In the genomic region with DNA sequence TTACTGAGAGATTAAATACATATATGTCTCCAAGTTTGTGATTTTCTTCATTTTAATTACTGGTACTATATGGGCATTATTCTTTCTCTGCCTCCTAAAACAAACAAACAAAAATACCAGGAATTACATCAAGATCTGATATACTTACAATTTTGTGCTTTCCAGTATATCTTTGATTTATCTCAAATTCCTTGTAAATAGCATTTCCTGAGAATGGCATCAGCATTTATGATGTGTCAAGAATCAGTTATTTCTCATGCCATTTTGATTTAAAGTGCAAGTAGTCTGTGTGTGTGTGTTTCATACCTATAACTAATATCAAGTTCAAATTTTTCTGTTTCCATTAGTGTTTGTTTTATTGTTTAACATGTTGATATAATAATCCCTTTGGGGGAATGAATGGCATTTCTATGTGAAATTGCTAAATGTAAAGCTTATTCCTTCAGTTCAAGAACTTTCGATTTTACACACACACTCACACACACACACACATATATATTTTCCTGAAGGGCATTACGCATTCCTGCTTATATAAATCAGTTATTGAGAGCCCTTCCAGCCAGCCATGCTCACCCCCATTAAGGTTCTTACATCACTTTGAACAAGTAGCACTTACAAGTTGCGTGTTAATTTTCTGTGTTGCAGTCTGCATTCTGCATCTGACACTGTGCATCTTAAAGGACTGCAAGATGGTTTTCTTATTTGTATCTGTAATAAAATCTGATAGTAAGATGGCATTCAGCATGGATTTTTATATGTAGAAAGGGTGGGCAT, we compare ENCODE assay signal across 1 cellular context.
TF ChIP-seq lines count a peak whose summit lies in the region.

No MANE protein-coding gene starts in this region.

TF ChIP-seq in GM23338, 12 proteins besides CTCF, POLR2A, EP300 and RAD21:
- TF ChIP-seq JUNB (IDR thresholded peaks at IDR 0.05; ENCODE audit: unreplicated experiment): no peak
- TF ChIP-seq, protein P1, sequence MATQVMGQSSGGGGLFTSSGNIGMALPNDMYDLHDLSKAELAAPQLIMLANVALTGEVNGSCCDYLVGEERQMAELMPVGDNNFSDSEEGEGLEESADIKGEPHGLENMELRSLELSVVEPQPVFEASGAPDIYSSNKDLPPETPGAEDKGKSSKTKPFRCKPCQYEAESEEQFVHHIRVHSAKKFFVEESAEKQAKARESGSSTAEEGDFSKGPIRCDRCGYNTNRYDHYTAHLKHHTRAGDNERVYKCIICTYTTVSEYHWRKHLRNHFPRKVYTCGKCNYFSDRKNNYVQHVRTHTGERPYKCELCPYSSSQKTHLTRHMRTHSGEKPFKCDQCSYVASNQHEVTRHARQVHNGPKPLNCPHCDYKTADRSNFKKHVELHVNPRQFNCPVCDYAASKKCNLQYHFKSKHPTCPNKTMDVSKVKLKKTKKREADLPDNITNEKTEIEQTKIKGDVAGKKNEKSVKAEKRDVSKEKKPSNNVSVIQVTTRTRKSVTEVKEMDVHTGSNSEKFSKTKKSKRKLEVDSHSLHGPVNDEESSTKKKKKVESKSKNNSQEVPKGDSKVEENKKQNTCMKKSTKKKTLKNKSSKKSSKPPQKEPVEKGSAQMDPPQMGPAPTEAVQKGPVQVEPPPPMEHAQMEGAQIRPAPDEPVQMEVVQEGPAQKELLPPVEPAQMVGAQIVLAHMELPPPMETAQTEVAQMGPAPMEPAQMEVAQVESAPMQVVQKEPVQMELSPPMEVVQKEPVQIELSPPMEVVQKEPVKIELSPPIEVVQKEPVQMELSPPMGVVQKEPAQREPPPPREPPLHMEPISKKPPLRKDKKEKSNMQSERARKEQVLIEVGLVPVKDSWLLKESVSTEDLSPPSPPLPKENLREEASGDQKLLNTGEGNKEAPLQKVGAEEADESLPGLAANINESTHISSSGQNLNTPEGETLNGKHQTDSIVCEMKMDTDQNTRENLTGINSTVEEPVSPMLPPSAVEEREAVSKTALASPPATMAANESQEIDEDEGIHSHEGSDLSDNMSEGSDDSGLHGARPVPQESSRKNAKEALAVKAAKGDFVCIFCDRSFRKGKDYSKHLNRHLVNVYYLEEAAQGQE (IDR thresholded peaks at IDR 0.05; ENCODE audit: unreplicated experiment): no peak
- no peak for TF ChIP-seq EZH2phosphoT487 (IDR thresholded peaks at IDR 0.05; ENCODE audit: unreplicated experiment)
- no peak for TF ChIP-seq ETS1 (IDR thresholded peaks at IDR 0.05)
- no peak for TF ChIP-seq EZH2 (IDR thresholded peaks at IDR 0.05; ENCODE audit: low read depth, unreplicated experiment)
- TF ChIP-seq POLR2AphosphoS5 (IDR thresholded peaks at IDR 0.05; ENCODE audit: low read depth): no peak
- TF ChIP-seq, protein P2, sequence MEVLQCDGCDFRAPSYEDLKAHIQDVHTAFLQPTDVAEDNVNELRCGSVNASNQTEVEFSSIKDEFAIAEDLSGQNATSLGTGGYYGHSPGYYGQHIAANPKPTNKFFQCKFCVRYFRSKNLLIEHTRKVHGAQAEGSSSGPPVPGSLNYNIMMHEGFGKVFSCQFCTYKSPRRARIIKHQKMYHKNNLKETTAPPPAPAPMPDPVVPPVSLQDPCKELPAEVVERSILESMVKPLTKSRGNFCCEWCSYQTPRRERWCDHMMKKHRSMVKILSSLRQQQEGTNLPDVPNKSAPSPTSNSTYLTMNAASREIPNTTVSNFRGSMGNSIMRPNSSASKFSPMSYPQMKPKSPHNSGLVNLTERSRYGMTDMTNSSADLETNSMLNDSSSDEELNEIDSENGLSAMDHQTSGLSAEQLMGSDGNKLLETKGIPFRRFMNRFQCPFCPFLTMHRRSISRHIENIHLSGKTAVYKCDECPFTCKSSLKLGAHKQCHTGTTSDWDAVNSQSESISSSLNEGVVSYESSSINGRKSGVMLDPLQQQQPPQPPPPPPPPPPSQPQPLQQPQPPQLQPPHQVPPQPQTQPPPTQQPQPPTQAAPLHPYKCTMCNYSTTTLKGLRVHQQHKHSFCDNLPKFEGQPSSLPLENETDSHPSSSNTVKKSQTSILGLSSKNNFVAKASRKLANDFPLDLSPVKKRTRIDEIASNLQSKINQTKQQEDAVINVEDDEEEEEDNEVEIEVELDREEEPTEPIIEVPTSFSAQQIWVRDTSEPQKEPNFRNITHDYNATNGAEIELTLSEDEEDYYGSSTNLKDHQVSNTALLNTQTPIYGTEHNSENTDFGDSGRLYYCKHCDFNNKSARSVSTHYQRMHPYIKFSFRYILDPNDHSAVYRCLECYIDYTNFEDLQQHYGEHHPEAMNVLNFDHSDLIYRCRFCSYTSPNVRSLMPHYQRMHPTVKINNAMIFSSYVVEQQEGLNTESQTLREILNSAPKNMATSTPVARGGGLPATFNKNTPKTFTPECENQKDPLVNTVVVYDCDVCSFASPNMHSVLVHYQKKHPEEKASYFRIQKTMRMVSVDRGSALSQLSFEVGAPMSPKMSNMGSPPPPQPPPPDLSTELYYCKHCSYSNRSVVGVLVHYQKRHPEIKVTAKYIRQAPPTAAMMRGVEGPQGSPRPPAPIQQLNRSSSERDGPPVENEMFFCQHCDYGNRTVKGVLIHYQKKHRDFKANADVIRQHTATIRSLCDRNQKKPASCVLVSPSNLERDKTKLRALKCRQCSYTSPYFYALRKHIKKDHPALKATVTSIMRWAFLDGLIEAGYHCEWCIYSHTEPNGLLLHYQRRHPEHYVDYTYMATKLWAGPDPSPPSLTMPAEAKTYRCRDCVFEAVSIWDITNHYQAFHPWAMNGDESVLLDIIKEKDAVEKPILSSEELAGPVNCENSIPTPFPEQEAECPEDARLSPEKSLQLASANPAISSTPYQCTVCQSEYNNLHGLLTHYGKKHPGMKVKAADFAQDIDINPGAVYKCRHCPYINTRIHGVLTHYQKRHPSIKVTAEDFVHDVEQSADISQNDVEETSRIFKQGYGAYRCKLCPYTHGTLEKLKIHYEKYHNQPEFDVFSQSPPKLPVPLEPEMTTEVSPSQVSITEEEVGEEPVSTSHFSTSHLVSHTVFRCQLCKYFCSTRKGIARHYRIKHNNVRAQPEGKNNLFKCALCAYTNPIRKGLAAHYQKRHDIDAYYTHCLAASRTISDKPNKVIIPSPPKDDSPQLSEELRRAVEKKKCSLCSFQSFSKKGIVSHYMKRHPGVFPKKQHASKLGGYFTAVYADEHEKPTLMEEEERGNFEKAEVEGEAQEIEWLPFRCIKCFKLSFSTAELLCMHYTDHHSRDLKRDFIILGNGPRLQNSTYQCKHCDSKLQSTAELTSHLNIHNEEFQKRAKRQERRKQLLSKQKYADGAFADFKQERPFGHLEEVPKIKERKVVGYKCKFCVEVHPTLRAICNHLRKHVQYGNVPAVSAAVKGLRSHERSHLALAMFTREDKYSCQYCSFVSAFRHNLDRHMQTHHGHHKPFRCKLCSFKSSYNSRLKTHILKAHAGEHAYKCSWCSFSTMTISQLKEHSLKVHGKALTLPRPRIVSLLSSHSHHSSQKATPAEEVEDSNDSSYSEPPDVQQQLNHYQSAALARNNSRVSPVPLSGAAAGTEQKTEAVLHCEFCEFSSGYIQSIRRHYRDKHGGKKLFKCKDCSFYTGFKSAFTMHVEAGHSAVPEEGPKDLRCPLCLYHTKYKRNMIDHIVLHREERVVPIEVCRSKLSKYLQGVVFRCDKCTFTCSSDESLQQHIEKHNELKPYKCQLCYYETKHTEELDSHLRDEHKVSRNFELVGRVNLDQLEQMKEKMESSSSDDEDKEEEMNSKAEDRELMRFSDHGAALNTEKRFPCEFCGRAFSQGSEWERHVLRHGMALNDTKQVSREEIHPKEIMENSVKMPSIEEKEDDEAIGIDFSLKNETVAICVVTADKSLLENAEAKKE (CRISPR knock-in tag; IDR thresholded peaks at IDR 0.05): no peak
- TF ChIP-seq ZNF114 (CRISPR knock-in tag; IDR thresholded peaks at IDR 0.05): no peak
- TF ChIP-seq STAT1 (IDR thresholded peaks at IDR 0.05; ENCODE audit: unreplicated experiment): no peak
- TF ChIP-seq CREB1 (CRISPR knock-in tag; IDR thresholded peaks at IDR 0.05; ENCODE audit: low read depth): no peak
- no peak for TF ChIP-seq NANOG (IDR thresholded peaks at IDR 0.05; ENCODE audit: borderline replicate concordance)
- TF ChIP-seq ZNF331 (CRISPR knock-in tag; IDR thresholded peaks at IDR 0.05; ENCODE audit: low read depth): no peak
